In the genomic region with DNA sequence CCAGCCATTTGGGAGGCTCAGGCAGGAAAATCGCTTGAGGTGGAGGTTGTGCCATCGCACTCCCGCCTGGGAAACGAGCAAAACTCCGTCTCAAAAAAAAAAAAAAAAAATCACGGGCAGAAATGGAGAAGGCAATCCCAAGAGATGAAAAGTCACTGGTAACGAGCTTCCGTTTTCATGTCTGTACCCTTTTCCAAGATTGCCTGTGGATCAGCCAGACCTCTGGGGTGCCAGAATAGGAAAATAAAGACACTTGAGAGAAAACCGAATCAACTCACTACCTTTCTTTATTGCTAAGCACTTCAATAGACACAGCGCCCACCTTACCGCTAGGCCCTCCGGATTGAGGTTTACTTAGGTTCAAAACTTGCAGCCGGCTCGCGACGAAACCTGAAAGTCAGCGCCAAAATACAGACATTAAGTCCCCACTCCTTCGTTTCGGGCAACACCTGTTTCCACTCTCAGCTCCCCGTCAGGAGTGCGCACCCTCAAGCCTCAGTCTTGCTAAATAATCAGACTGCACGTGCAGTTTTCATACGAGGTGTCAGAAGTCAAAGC, we compare ENCODE assay signal across 9 cellular contexts. TPM values are rescaled to one million over a fixed set of nuclear protein-coding genes. Genes with fewer than 3 reads are reported as not detected.
DNase-seq lines count a peak whose midpoint lies in the region; ATAC-seq lines count a peak whose summit lies in the region.
"Had no signal": no experiment of that assay in that cellular context is flagged by ENCODE, and none has a peak within 500 bp of the region (broad histone marks: within the 10 kb centered on the region; RNA-seq: fewer than 3 reads in every experiment).

No MANE protein-coding gene starts in this region.

- peak overlapping the region; percentile 67 for H3K4me3 Mint-ChIP-seq in stimulated activated memory B cell treated with anti-CD40 and anti-IgM and Interleukin-4, amounts not matched to agents 10 μg/mL and 1 μg/mL and 100 μg/mL, for 72 hours

- no peaks in the 10 kb centered on the region for H3K9me3 ChIP-seq in right cardiac atrium (ENCODE audit: control insufficient read depth, low read length)

- intact Hi-C loops in right cardiac atrium (cut with DNase I), result loop anchor here in 1 of 4 donors (5.0 to 10.0 kb wide), 2 partner anchors 50 to 152 kb away; a partner anchor contains a TSS

- peak; percentile 51 for DNase-seq in NCI-H345 (lab: John Stamatoyannopoulos, UW)
- DNase-seq in NCI-H345 treated with DMSO at 0.1 percent for 48 hours (lab: John Stamatoyannopoulos, UW; ENCODE audit: unreplicated experiment), result no peak
- DNase-seq in activated CD4-positive, alpha-beta T cell treated with anti-CD3 and anti-CD28 coated beads, Interleukin-2, amount 50 U/mL, for 1 hour, result peak; percentile 34
- DNase-seq in right cardiac atrium, result peak in 2 of 3 donors; percentile 24 to 47
- no peak for DNase-seq in NCI-H446 treated with DMSO at 0.1 percent for 48 hours (lab: John Stamatoyannopoulos, UW)
- no peak for DNase-seq in dedifferentiated amniotic fluid mesenchymal stem cell (ENCODE audit: extremely low spot score)
- DNase-seq in GDM1 (lab: John Stamatoyannopoulos, UW), result no peak

- H3K9me3 Mint-ChIP-seq in stimulated activated memory B cell treated with anti-CD40 and anti-IgM and Interleukin-4, amounts not matched to agents 10 μg/mL and 1 μg/mL and 100 μg/mL, for 72 hours, result no peaks in the 10 kb centered on the region

- WGBS in right cardiac atrium, result 4% methylated on average over 23 of the region's 23 CpGs

- peak overlapping the region; percentile 77 for H3K4me3 ChIP-seq in right cardiac atrium (ENCODE audit: low read length)

- peaks cover 78% of the 10 kb centered on the region for H3K4me1 Mint-ChIP-seq in stimulated activated memory B cell treated with anti-CD40 and anti-IgM and Interleukin-4, amounts not matched to agents 10 μg/mL and 1 μg/mL and 100 μg/mL, for 72 hours

- H3K4me1 ChIP-seq in right cardiac atrium (ENCODE audit: control insufficient read depth, insufficient read depth, low read length), result peaks cover 11% of the 10 kb centered on the region

- no peaks in the 10 kb centered on the region for H3K27me3 ChIP-seq in right cardiac atrium (ENCODE audit: control insufficient read depth, insufficient read depth)

- ATAC-seq in right cardiac atrium, result no peak
- ATAC-seq in stimulated activated memory B cell treated with anti-CD40 and anti-IgM and Interleukin-4, amounts not matched to agents 10 μg/mL and 1 μg/mL and 100 μg/mL, for 72 hours, result no peak

- peak overlapping the region; percentile 65 for H3K27ac ChIP-seq in right cardiac atrium (ENCODE audit: low read length)

- peaks cover 29% of the 10 kb centered on the region for H3K36me3 Mint-ChIP-seq in stimulated activated memory B cell treated with anti-CD40 and anti-IgM and Interleukin-4, amounts not matched to agents 10 μg/mL and 1 μg/mL and 100 μg/mL, for 72 hours

- peak overlapping the region; percentile 84 for H3K27ac Mint-ChIP-seq in stimulated activated memory B cell treated with anti-CD40 and anti-IgM and Interleukin-4, amounts not matched to agents 10 μg/mL and 1 μg/mL and 100 μg/mL, for 72 hours

- no peaks in the 10 kb centered on the region for H3K27me3 Mint-ChIP-seq in stimulated activated memory B cell treated with anti-CD40 and anti-IgM and Interleukin-4, amounts not matched to agents 10 μg/mL and 1 μg/mL and 100 μg/mL, for 72 hours

RNA-seq across cellular contexts. Expression of a gene that starts 1.0 kb away (rescaled TPM):
- total RNA-seq in right cardiac atrium, result 10 to 100 TPM; 26.1 to 39.2 (median 33.0) TPM
- 17.7 TPM for polyA plus RNA-seq in right cardiac atrium

RNA-seq across cellular contexts. Expression of a gene that starts 6.2 kb away (rescaled TPM):
- total RNA-seq in right cardiac atrium, result under 1 TPM in 3 of 4 donors, not detected in 1; 0.24 to 0.89 (median 0.88) TPM
- polyA plus RNA-seq in right cardiac atrium, result 0.95 TPM

RNA-seq across cellular contexts. Expression of a gene that starts 18.9 kb away (rescaled TPM):
- total RNA-seq in right cardiac atrium, result 100 to 1,000 TPM in 2 of 4 donors, 10 to 100 TPM in 2; 95.9 to 111 (median 99.1) TPM
- 98.4 TPM for polyA plus RNA-seq in right cardiac atrium

RNA-seq across cellular contexts. Expression of a gene that starts 41.8 kb away (rescaled TPM):
- total RNA-seq in right cardiac atrium, result 10 to 100 TPM in 3 of 4 donors, 1 to 10 TPM in 1; 9.3 to 26.5 (median 12.3) TPM
- polyA plus RNA-seq in right cardiac atrium, result 9.7 TPM
- total RNA-seq: Daoy had no signal

RNA-seq across cellular contexts. Expression of a gene that starts 50.6 kb away (rescaled TPM):
- total RNA-seq in right cardiac atrium, result 10 to 100 TPM; 24.2 to 29.3 (median 27.0) TPM
- polyA plus RNA-seq in right cardiac atrium, result 33.3 TPM

Comparison
In these comparisons a context has a peak if more than half of its experiments do, and no peak if none do; other contexts are left out.
1. DNase-seq: peak in NCI-H345 (single experiment), activated CD4-positive, alpha-beta T cell treated with anti-CD3 and anti-CD28 coated beads, Interleukin-2, amount 50 U/mL, for 1 hour (single experiment) and right cardiac atrium (2 of 3); none in NCI-H345 treated with DMSO at 0.1 percent for 48 hours (single experiment), NCI-H446 treated with DMSO at 0.1 percent for 48 hours (single experiment), dedifferentiated amniotic fluid mesenchymal stem cell (single experiment) and GDM1 (single experiment).